ENCODE assay signal across 8 cellular contexts in genomic region chr2:113175101-113175628, GRCh38. TPM values are rescaled to one million over a fixed set of nuclear protein-coding genes. Genes with fewer than 3 reads are reported as not detected.
A peak's percentile ranks its signal among the peaks of the same experiment; 100 is the strongest.
DNase-seq lines count a peak whose midpoint lies in the region; ATAC-seq, FAIRE-seq and TF ChIP-seq lines count a peak whose summit lies in the region.

No MANE protein-coding gene starts in this region.

- H2AFZ ChIP-seq in GM23338 = 0 out of 2 replicates have a peak overlapping the region, but pooled peaks have one; percentile 18

- no peaks in the 10 kb centered on the region for H3K36me3 Mint-ChIP-seq in GM23338 (ENCODE audit: low read depth)
- peaks cover 36 to 63% of the 10 kb centered on the region in 2 donors for H3K36me3 Mint-ChIP-seq in activated naive CD4-positive, alpha-beta T cell treated with anti-CD3 and anti-CD28 coated beads, Interleukin-2, amount 50 U/mL, for 72 hours

- H3K4me3 Mint-ChIP-seq in GM23338 = no peak overlapping the region

- peak; percentile 86 for TF ChIP-seq POLR2A in GM15510 (IDR thresholded peaks at IDR 0.05; ENCODE audit: borderline replicate concordance, extremely low read depth, insufficient read length)

- H3K36me3 ChIP-seq in GM23338 (ENCODE audit: insufficient read depth) (no peaks in the 10 kb centered on the region), small intestine (ENCODE audit: control insufficient read depth in 2 of 2, insufficient read depth in 2 of 2, low read length in 2 of 2) (no peaks in the 10 kb centered on the region)

- no peaks in the 10 kb centered on the region for H3F3A ChIP-seq in GM23338 (replicated peaks; ENCODE audit: low read depth)

- no peak for FAIRE-seq in small intestine (lab: Jason Lieb, UNC)

- H3K79me2 ChIP-seq in GM23338 (replicated peaks; ENCODE audit: insufficient read depth) = no peaks in the 10 kb centered on the region

- no peaks in the 10 kb centered on the region; the same call in 1 of the 2 replicates for H3K4me1 ChIP-seq in GM23338 (ENCODE audit: insufficient read depth)
- peaks cover 2 to 5% of the 10 kb centered on the region in 2 donors for H3K4me1 ChIP-seq in small intestine (ENCODE audit: control insufficient read depth in 2 of 2, insufficient read depth in 1 of 2, low read depth in 1 of 2, low read length in 1 of 2)

- H3K4me2 ChIP-seq in GM23338 = no peak overlapping the region

- TF ChIP-seq CTCF in GM23338 (conservative IDR thresholded peaks at IDR 0.05; ENCODE audit: low read depth in 2 of 2) = no peak

- no peak overlapping the region for H3K27ac Mint-ChIP-seq in GM23338
- peak overlapping the region; percentile 86 to 93 for H3K27ac Mint-ChIP-seq in activated naive CD4-positive, alpha-beta T cell treated with anti-CD3 and anti-CD28 coated beads, Interleukin-2, amount 50 U/mL, for 72 hours

- H4K20me1 ChIP-seq in GM23338 (replicated peaks; ENCODE audit: insufficient read depth) = no peaks in the 10 kb centered on the region

- no peaks in the 10 kb centered on the region for H3K9me3 Mint-ChIP-seq in GM23338
- H3K9me3 Mint-ChIP-seq in activated naive CD4-positive, alpha-beta T cell treated with anti-CD3 and anti-CD28 coated beads, Interleukin-2, amount 50 U/mL, for 72 hours = peaks cover 5% of the 10 kb centered on the region in 2 donors

- peaks cover 26% of the 10 kb centered on the region for H3K4me1 Mint-ChIP-seq in GM23338

- no peaks in the 10 kb centered on the region for H3K9me2 ChIP-seq in GM23338 (ENCODE audit: insufficient read depth)

- peaks cover 5% of the 10 kb centered on the region for H3K27me3 Mint-ChIP-seq in GM23338 (ENCODE audit: insufficient read depth, low read depth, poor library complexity)

- no peak for DNase-seq in GM23338 (ENCODE audit: low spot score)
- DNase-seq in NCI-H526 (lab: John Stamatoyannopoulos, UW) = peak; percentile 45 to 79
- peak; percentile 62 to 84 for DNase-seq in activated naive CD4-positive, alpha-beta T cell treated with anti-CD3 and anti-CD28 coated beads, Interleukin-2, amount 50 U/mL, for 72 hours (ENCODE audit: low spot score in 2 of 2)
- DNase-seq in small intestine = peak; percentile 63
- DNase-seq in globus pallidus (ENCODE audit: low spot score) = no peak
- DNase-seq in NCI-H748 (lab: John Stamatoyannopoulos, UW; ENCODE audit: unreplicated experiment) = no peak
- DNase-seq in NCI-H1092 treated with DMSO at 0.1 percent for 48 hours (lab: John Stamatoyannopoulos, UW) = no peak

- ATAC-seq in GM23338 = peak; percentile 44
- peak; percentile 66 to 73 for ATAC-seq in activated naive CD4-positive, alpha-beta T cell treated with anti-CD3 and anti-CD28 coated beads, Interleukin-2, amount 50 U/mL, for 72 hours

- H3K4me3 ChIP-seq in GM23338 (no peak overlapping the region), small intestine (ENCODE audit: low read depth in 1 of 2, low read length in 2 of 2) (peak overlapping the region in 1 of 2 donors; percentile 59)

- H3K27ac ChIP-seq in GM23338 (ENCODE audit: low read depth) (no peak overlapping the region), small intestine (ENCODE audit: low read depth in 1 of 2, low read length in 1 of 2) (peak overlapping the region; percentile 15 to 75)

- WGBS in small intestine, 3 donors = 54 to 83% (median 65%) methylated on average over 8 of the region's 8 CpGs

- no peaks in the 10 kb centered on the region for H3K27me3 ChIP-seq in GM23338 (ENCODE audit: insufficient read depth)
- no peaks in the 10 kb centered on the region for H3K27me3 ChIP-seq in small intestine (ENCODE audit: control insufficient read depth in 2 of 2, insufficient read depth in 2 of 2, low read length in 2 of 2)

- H3K9me3 ChIP-seq in small intestine (ENCODE audit: control insufficient read depth, low read depth) = no peaks in the 10 kb centered on the region

TF ChIP-seq in GM23338, 12 proteins besides CTCF, POLR2A, EP300 and RAD21 (continues in another document):
- no peak for TF ChIP-seq REST (IDR thresholded peaks at IDR 0.05; ENCODE audit: unreplicated experiment)
- TF ChIP-seq EZH2 (IDR thresholded peaks at IDR 0.05; ENCODE audit: low read depth, unreplicated experiment) = no peak
- TF ChIP-seq ZNF114 (CRISPR knock-in tag; IDR thresholded peaks at IDR 0.05) = no peak
- no peak for TF ChIP-seq ZNF331 (CRISPR knock-in tag; IDR thresholded peaks at IDR 0.05; ENCODE audit: low read depth)
- TF ChIP-seq CREB1 (CRISPR knock-in tag; IDR thresholded peaks at IDR 0.05; ENCODE audit: low read depth) = no peak
- no peak for TF ChIP-seq ETS1 (IDR thresholded peaks at IDR 0.05)
- no peak for TF ChIP-seq POLR2AphosphoS5 (IDR thresholded peaks at IDR 0.05; ENCODE audit: low read depth)
- TF ChIP-seq EZH2phosphoT487 (IDR thresholded peaks at IDR 0.05; ENCODE audit: unreplicated experiment) = no peak
- TF ChIP-seq NANOG (IDR thresholded peaks at IDR 0.05; ENCODE audit: borderline replicate concordance) = no peak

RNA-seq across cellular contexts. Expression of gene PSD4, which starts 1.4 kb away (rescaled TPM):
- total RNA-seq in GM23338 (2014; rRNA removed; shearing (Covaris generic)) = 0.66 and 1.1 TPM in 2 replicates
- polyA plus RNA-seq in GM23338 (2016; fragmentation: Nextera tagmentation; extraction: Ambion mirVana) = 0.06 and 0.19 TPM in 2 replicates
- total RNA-seq in activated naive CD4-positive, alpha-beta T cell treated with anti-CD3 and anti-CD28 coated beads, Interleukin-2, amount 50 U/mL, for 72 hours = 100 to 1,000 TPM; 137 to 305 TPM
- polyA plus RNA-seq in small intestine = 10 to 100 TPM; 24.7 to 39.2 (median 31.8) TPM

RNA-seq across cellular contexts. Expression of gene IL1RN, which starts 47.8 kb away (rescaled TPM):
- total RNA-seq in GM23338 (2014; rRNA removed; shearing (Covaris generic)) = not detected in 2 replicates
- polyA plus RNA-seq in GM23338 (2016; fragmentation: Nextera tagmentation; extraction: Ambion mirVana) = not detected in 2 replicates
- total RNA-seq in activated naive CD4-positive, alpha-beta T cell treated with anti-CD3 and anti-CD28 coated beads, Interleukin-2, amount 50 U/mL, for 72 hours = 1 to 10 TPM; 1.6 to 2.1 TPM
- 10 to 100 TPM; 21.3 to 69.8 (median 27.3) TPM for polyA plus RNA-seq in small intestine

Comparison
In these comparisons a context has a peak if more than half of its experiments do, and no peak if none do; other contexts are left out.
1. DNase-seq: peak in NCI-H526 (2 of 2), activated naive CD4-positive, alpha-beta T cell treated with anti-CD3 and anti-CD28 coated beads, Interleukin-2, amount 50 U/mL, for 72 hours (2 of 2) and small intestine (single experiment); none in GM23338 (single experiment), globus pallidus (single experiment), NCI-H748 (single experiment) and NCI-H1092 treated with DMSO at 0.1 percent for 48 hours (single experiment).
2. RNA of gene PSD4, which starts 1.4 kb away (total RNA-seq): 137 to 305 TPM in activated naive CD4-positive, alpha-beta T cell treated with anti-CD3 and anti-CD28 coated beads, Interleukin-2, amount 50 U/mL, for 72 hours; 0.66 to 1.1 TPM in GM23338; every median in the first group is over 10 times any median in the second.